21 cellular contexts compared by ENCODE assay signal in the genomic region with DNA sequence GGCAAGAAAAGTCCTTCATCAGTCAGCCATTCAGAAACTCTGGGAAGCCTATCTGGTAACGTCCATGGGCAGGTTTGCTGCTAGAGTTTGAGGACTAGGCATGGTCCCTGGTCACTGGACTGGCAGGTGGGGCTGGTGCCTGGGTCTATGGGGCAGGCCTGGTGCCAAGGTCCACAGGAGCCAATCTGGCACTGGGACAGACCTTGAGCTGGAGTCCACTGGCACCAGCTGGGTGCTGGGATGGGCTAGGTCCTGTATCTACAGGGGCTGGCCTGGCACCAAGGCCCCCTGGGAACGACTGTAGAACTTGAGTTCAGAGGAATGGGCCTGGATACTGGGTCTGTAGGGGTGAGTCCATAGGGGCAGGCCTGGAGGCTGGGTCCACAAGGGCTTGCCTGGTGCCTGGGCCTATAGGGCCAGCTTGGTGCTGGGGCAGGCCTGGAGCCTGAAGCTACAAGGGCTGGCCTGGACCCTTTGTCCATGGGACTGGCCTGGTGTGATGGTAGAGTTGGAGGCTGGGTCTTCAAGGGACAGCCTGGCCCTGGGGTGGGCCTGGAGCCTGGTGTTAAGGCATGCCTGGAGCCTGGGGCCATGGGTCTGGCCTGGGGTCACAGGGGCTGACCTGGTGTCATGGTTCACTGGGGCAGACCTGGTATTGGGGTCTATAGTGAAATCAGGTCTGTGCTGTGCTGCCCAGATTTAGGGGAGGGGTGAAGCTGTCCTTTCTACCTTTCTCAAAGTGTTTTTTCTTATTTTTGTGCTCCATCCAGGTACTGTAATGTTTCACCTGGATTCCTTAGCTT. TPM values are rescaled to one million over a fixed set of nuclear protein-coding genes. Genes with fewer than 3 reads are reported as not detected.
DNase-seq lines count a peak whose midpoint lies in the region; ATAC-seq, FAIRE-seq and TF ChIP-seq lines count a peak whose summit lies in the region.
"Had no signal": no experiment of that assay in that cellular context is flagged by ENCODE, and none has a peak within 500 bp of the region (broad histone marks: within the 10 kb centered on the region; RNA-seq: fewer than 3 reads in every experiment).

No MANE protein-coding gene starts in this region.

- TF ChIP-seq EP300 in stomach (IDR thresholded peaks at IDR 0.05): no peak

- intact Hi-C loops in stomach (cut with DNase I; ENCODE audit: low total_unique reads): no loop called here

- no peak for ATAC-seq in T-helper 17 cell
- no peak for ATAC-seq in activated CD8-positive, alpha-beta T cell treated with anti-CD3 and anti-CD28 coated beads, Interleukin-2, amount 10 ng/mL, durations not matched to agents 7 days and 5 days
- ATAC-seq: A549; CD8-positive, alpha-beta T cell; GM23338; K562 had no signal

- peak overlapping the region; percentile 20 for H3K18ac ChIP-seq in neuronal stem cell (ENCODE audit: low read length)

- TF ChIP-seq CTCF in coronary artery (IDR thresholded peaks at IDR 0.05): no peak
- TF ChIP-seq CTCF in endodermal cell (conservative IDR thresholded peaks at IDR 0.05): no peak
- TF ChIP-seq CTCF in stomach (IDR thresholded peaks at IDR 0.05): no peak

- DNase-seq in coronary artery (ENCODE audit: low spot score) (peak; percentile 46), endodermal cell (peak; percentile 7), neuronal stem cell (ENCODE audit: low spot score) (no peak), stomach (peak; percentile 25), T-helper 17 cell (no peak), RPMI8226 (no peak), GM19239 (ENCODE audit: insufficient read length, low spot score) (no peak)
- no peak for DNase-seq in activated CD8-positive, alpha-beta T cell treated with anti-CD3 and anti-CD28 coated beads, Interleukin-2, amount 10 ng/mL, durations not matched to agents 7 days and 5 days
- DNase-seq: BE2C, COR-L47, GF-D8, HCEC 1CT, HFFc6 had no signal

- no peak overlapping the region for H3K14ac ChIP-seq in neuronal stem cell (ENCODE audit: low read length)

- H3K9ac ChIP-seq in endodermal cell (ENCODE audit: extremely low read depth, low read length, poor library complexity, severe bottlenecking) (no peak overlapping the region), neuronal stem cell (ENCODE audit: low read depth, low read length, poor library complexity) (no peak overlapping the region)

- no peak overlapping the region for H3K23ac ChIP-seq in neuronal stem cell (ENCODE audit: low read depth, low read length, poor library complexity)

- no peak overlapping the region for H2AFZ ChIP-seq in neuronal stem cell (ENCODE audit: low read length)
- H2AFZ ChIP-seq: GM23338 had no signal

- H3K4me3 Mint-ChIP-seq in endodermal cell (no peak overlapping the region), T-helper 17 cell (no peak overlapping the region)
- H3K4me3 Mint-ChIP-seq in activated CD8-positive, alpha-beta T cell treated with anti-CD3 and anti-CD28 coated beads, Interleukin-2, amount 10 ng/mL, durations not matched to agents 7 days and 5 days: no peak overlapping the region
- H3K4me3 Mint-ChIP-seq: CD8-positive, alpha-beta T cell; GM23338; HFFc6 had no signal

- H3K27me3 ChIP-seq in endodermal cell (ENCODE audit: control insufficient read depth, insufficient read depth, low read length, poor library complexity, severe bottlenecking) (no peaks in the 10 kb centered on the region), neuronal stem cell (ENCODE audit: control insufficient read depth in 3 of 3, insufficient read depth in 3 of 3, low read depth in 1 of 3, low read length in 3 of 3) (no peaks in the 10 kb centered on the region), stomach (peaks cover 0 to 8% (median 4%) of the 10 kb centered on the region in 3 donors)
- H3K27me3 ChIP-seq: BE2C had no signal

- H4K91ac ChIP-seq in neuronal stem cell (ENCODE audit: low read depth, low read length, poor library complexity): no peak overlapping the region

- no peak overlapping the region for H4K8ac ChIP-seq in neuronal stem cell (ENCODE audit: low read depth, low read length)

- WGBS in endodermal cell (ENCODE audit: insufficient coverage in 1 of 2, insufficient read length in 1 of 2), 2 experiments: 94 to 100% methylated on average over 1 to 2 of the region's 2 CpGs
- no CpG with 5 or more reads among the region's 2 CpGs for WGBS in neuronal stem cell (ENCODE audit: extremely low coverage in 2 of 2, insufficient read length in 2 of 2, insufficient replicate concordance in 1 of 2), 2 donors
- WGBS in stomach, 5 donors: 42 to 61% (median 51%) methylated on average over 2 of the region's 2 CpGs

- H2BK5ac ChIP-seq in neuronal stem cell (ENCODE audit: low read length): no peak overlapping the region

- H3K4ac ChIP-seq in neuronal stem cell (ENCODE audit: low read length): no peak overlapping the region

- H3K4me2 ChIP-seq in neuronal stem cell (ENCODE audit: insufficient read depth, low read length, poor library complexity, severe bottlenecking): no peak overlapping the region
- H3K4me2 ChIP-seq: A549, GM23338 had no signal

- peaks cover 2% of the 10 kb centered on the region for H3K36me3 Mint-ChIP-seq in endodermal cell (ENCODE audit: low read depth)
- H3K36me3 Mint-ChIP-seq in T-helper 17 cell (ENCODE audit: low read depth): peaks cover 5% of the 10 kb centered on the region
- H3K36me3 Mint-ChIP-seq in activated CD8-positive, alpha-beta T cell treated with anti-CD3 and anti-CD28 coated beads, Interleukin-2, amount 10 ng/mL, durations not matched to agents 7 days and 5 days (ENCODE audit: low read depth): no peaks in the 10 kb centered on the region
- H3K36me3 Mint-ChIP-seq: CD8-positive, alpha-beta T cell had no signal

- peaks cover under 1% of the 10 kb centered on the region for H3K4me1 ChIP-seq in endodermal cell (ENCODE audit: control insufficient read depth, insufficient read depth, low read length)
- H3K4me1 ChIP-seq in neuronal stem cell (ENCODE audit: control insufficient read depth in 2 of 2, insufficient read depth in 1 of 2, low read depth in 1 of 2, low read length in 2 of 2): peaks cover 0 to 2% of the 10 kb centered on the region in 2 donors
- no peaks in the 10 kb centered on the region for H3K4me1 ChIP-seq in stomach
- H3K4me1 ChIP-seq: A549, BE2C had no signal

- H3K27ac Mint-ChIP-seq in endodermal cell (no peak overlapping the region), T-helper 17 cell (no peak overlapping the region)
- no peak overlapping the region for H3K27ac Mint-ChIP-seq in activated CD8-positive, alpha-beta T cell treated with anti-CD3 and anti-CD28 coated beads, Interleukin-2, amount 10 ng/mL, durations not matched to agents 7 days and 5 days
- H3K27ac Mint-ChIP-seq: CD8-positive, alpha-beta T cell; GM23338; HFFc6 had no signal

- no peaks in the 10 kb centered on the region for H3K36me3 ChIP-seq in endodermal cell (ENCODE audit: control insufficient read depth, insufficient read depth, low read length)
- no peaks in the 10 kb centered on the region for H3K36me3 ChIP-seq in neuronal stem cell (replicated peaks in 1 of 2; ENCODE audit: control insufficient read depth in 2 of 2, insufficient read depth in 2 of 2, low read length in 2 of 2)
- no peaks in the 10 kb centered on the region for H3K36me3 ChIP-seq in stomach
- H3K36me3 ChIP-seq: BE2C had no signal

- H3K4me3 ChIP-seq in coronary artery: no peak overlapping the region
- no peak overlapping the region for H3K4me3 ChIP-seq in endodermal cell (ENCODE audit: low read length)
- H3K4me3 ChIP-seq in neuronal stem cell (ENCODE audit: low read length in 2 of 2): no peak overlapping the region
- H3K4me3 ChIP-seq in stomach: no peak overlapping the region
- H3K4me3 ChIP-seq: A549, GM23338, K562 had no signal

- peaks cover 21% of the 10 kb centered on the region for H3K9me3 ChIP-seq in endodermal cell (ENCODE audit: control insufficient read depth, low read length)
- peaks cover 0 to 19% of the 10 kb centered on the region in 2 donors for H3K9me3 ChIP-seq in neuronal stem cell (replicated peaks in 1 of 2; ENCODE audit: control insufficient read depth in 2 of 2, insufficient read depth in 1 of 2, low read depth in 1 of 2, low read length in 2 of 2)
- peaks cover 0 to 26% (median 13%) of the 10 kb centered on the region in 4 donors for H3K9me3 ChIP-seq in stomach
- peaks cover 7% of the 10 kb centered on the region for H3K9me3 ChIP-seq in T-helper 17 cell (ENCODE audit: control insufficient read depth, low read length, poor library complexity, severe bottlenecking)
- H3K9me3 ChIP-seq: BE2C had no signal

- H3K9me3 Mint-ChIP-seq in endodermal cell: peaks cover 25% of the 10 kb centered on the region
- H3K9me3 Mint-ChIP-seq in activated CD8-positive, alpha-beta T cell treated with anti-CD3 and anti-CD28 coated beads, Interleukin-2, amount 10 ng/mL, durations not matched to agents 7 days and 5 days (ENCODE audit: insufficient read depth): peaks cover 24% of the 10 kb centered on the region

- no peak overlapping the region for H2AK5ac ChIP-seq in neuronal stem cell (ENCODE audit: low read depth, low read length)

- no peak for TF ChIP-seq POLR2A in stomach (IDR thresholded peaks at IDR 0.05)

- no peaks in the 10 kb centered on the region for H3K27me3 Mint-ChIP-seq in endodermal cell (ENCODE audit: insufficient read depth)
- H3K27me3 Mint-ChIP-seq in T-helper 17 cell: peaks cover 10% of the 10 kb centered on the region
- peaks cover 13% of the 10 kb centered on the region for H3K27me3 Mint-ChIP-seq in activated CD8-positive, alpha-beta T cell treated with anti-CD3 and anti-CD28 coated beads, Interleukin-2, amount 10 ng/mL, durations not matched to agents 7 days and 5 days (ENCODE audit: low read depth)

- no peak overlapping the region for H2BK12ac ChIP-seq in neuronal stem cell (ENCODE audit: low read length)

- CTCF ChIA-PET in activated CD8-positive, alpha-beta T cell treated with anti-CD3 and anti-CD28 coated beads, Interleukin-2, amount 10 ng/mL, durations not matched to agents 7 days and 5 days (lab: Charles Lee): interaction anchor here (1.1 kb wide), 1 partner anchor 148 kb away, joined by 3 read pairs; no protein-coding TSS in a partner anchor

- H2BK120ac ChIP-seq in neuronal stem cell (ENCODE audit: low read depth, low read length): no peak overlapping the region

- no peak overlapping the region for H2BK15ac ChIP-seq in neuronal stem cell (ENCODE audit: low read length)

- FAIRE-seq in GM19239 (lab: Jason Lieb, UNC): no peak
- FAIRE-seq: A549, D721Med, K562 had no signal

- no peak overlapping the region for H3K27ac ChIP-seq in coronary artery
- H3K27ac ChIP-seq in endodermal cell (ENCODE audit: low read depth, low read length): no peak overlapping the region
- H3K27ac ChIP-seq in neuronal stem cell (replicated peaks; ENCODE audit: low read length): no peak overlapping the region
- H3K27ac ChIP-seq in stomach: no peak overlapping the region
- H3K27ac ChIP-seq: A549, C4-2B, HL-60 had no signal

- peaks cover 2% of the 10 kb centered on the region for H3K79me1 ChIP-seq in neuronal stem cell (ENCODE audit: low read depth, low read length)

- POLR2A ChIA-PET in activated CD8-positive, alpha-beta T cell treated with anti-CD3 and anti-CD28 coated beads, Interleukin-2, amount 10 ng/mL, durations not matched to agents 7 days and 5 days (lab: Charles Lee): no interaction called here

- H3K4me1 Mint-ChIP-seq in endodermal cell: peaks cover 4% of the 10 kb centered on the region
- H3K4me1 Mint-ChIP-seq in T-helper 17 cell: no peaks in the 10 kb centered on the region
- H3K4me1 Mint-ChIP-seq in activated CD8-positive, alpha-beta T cell treated with anti-CD3 and anti-CD28 coated beads, Interleukin-2, amount 10 ng/mL, durations not matched to agents 7 days and 5 days (ENCODE audit: low read depth): no peaks in the 10 kb centered on the region
- H3K4me1 Mint-ChIP-seq: GM23338 had no signal

RNA-seq across cellular contexts. Expression of gene NKD1, which starts 30.5 kb away (rescaled TPM):
- total RNA-seq in endodermal cell (1 to 10 TPM; 7.0 to 9.5 TPM), stomach (100 to 1,000 TPM in 1 of 5 donors, 1 to 10 TPM in 4; 1.2 to 284 (median 6.4) TPM), T-helper 17 cell (1 to 10 TPM; 1.5 to 2.8 TPM)
- polyA plus RNA-seq in endodermal cell (2013, experiment 1 of 2): 32.4 TPM
- 20.2 TPM for polyA plus RNA-seq in endodermal cell (2013, experiment 2 of 2)
- polyA plus RNA-seq in neuronal stem cell (2013, experiment 1 of 2): 1.4 TPM
- polyA plus RNA-seq in neuronal stem cell (2013, experiment 2 of 2): 1.7 TPM
- polyA plus RNA-seq in stomach: 1 to 10 TPM in 2 of 3 donors, under 1 TPM in 1; 0.44 to 2.0 (median 1.5) TPM
- under 1 TPM; 0.26 to 0.44 TPM for total RNA-seq in activated CD8-positive, alpha-beta T cell treated with anti-CD3 and anti-CD28 coated beads, Interleukin-2, amount 10 ng/mL, durations not matched to agents 7 days and 5 days
- total RNA-seq: HFFc6 had no signal
- polyA plus RNA-seq: AG04450 had no signal

Comparison
In these comparisons a context has a peak if more than half of its experiments do, and no peak if none do; other contexts are left out.
1. DNase-seq: peak in coronary artery (single experiment), endodermal cell (single experiment) and stomach (single experiment); none in neuronal stem cell (single experiment), T-helper 17 cell (0 of 3), RPMI8226 (single experiment), activated CD8-positive, alpha-beta T cell treated with anti-CD3 and anti-CD28 coated beads, Interleukin-2, amount 10 ng/mL, durations not matched to agents 7 days and 5 days (single experiment) and GM19239 (single experiment).